15 cellular contexts compared by ENCODE assay signal in genomic region chr3:46284981-46285683, GRCh38. TPM values are rescaled to one million over a fixed set of nuclear protein-coding genes. Genes with fewer than 3 reads are reported as not detected.
A peak's percentile ranks its signal among the peaks of the same experiment; 100 is the strongest.
DNase-seq lines count a peak whose midpoint lies in the region; ATAC-seq and TF ChIP-seq lines count a peak whose summit lies in the region.
"Had no signal": no experiment of that assay in that cellular context is flagged by ENCODE, and none has a peak within 500 bp of the region (broad histone marks: within the 10 kb centered on the region; RNA-seq: fewer than 3 reads in every experiment).

No MANE protein-coding gene starts in this region.

- no peak overlapping the region for H3K27ac ChIP-seq in CD4-positive, alpha-beta T cell (ENCODE audit: low read depth, low read length)
- peak overlapping the region; percentile 52 for H3K27ac ChIP-seq in KMS-11

- no peaks in the 10 kb centered on the region for H3K79me2 ChIP-seq in KMS-11 (ENCODE audit: insufficient read depth, low read depth)

- H3K4me3 ChIP-seq in KMS-11 (IDR thresholded peaks at IDR 0.05; ENCODE audit: insufficient read depth, low read depth, low read length) = no peak overlapping the region

- no peaks in the 10 kb centered on the region for H4K20me1 ChIP-seq in KMS-11 (ENCODE audit: insufficient read depth)

- H3K36me3 Mint-ChIP-seq in CD4-positive, alpha-beta T cell (ENCODE audit: low read depth) = no peaks in the 10 kb centered on the region
- H3K36me3 Mint-ChIP-seq in activated CD4-positive, alpha-beta memory T cell treated with anti-CD3 and anti-CD28 coated beads, Interleukin-2, amount 10 ng/mL, durations not matched to agents 7 days and 5 days (ENCODE audit: low read depth) = peaks cover 15% of the 10 kb centered on the region
- no peaks in the 10 kb centered on the region for H3K36me3 Mint-ChIP-seq in mesothelial cell of epicardium

- no peaks in the 10 kb centered on the region for H3K9me3 ChIP-seq in CD4-positive, alpha-beta T cell (ENCODE audit: control insufficient read depth, low read length)
- H3K9me3 ChIP-seq: Caco-2 had no signal

- peaks cover 53% of the 10 kb centered on the region for H3K4me1 Mint-ChIP-seq in CD4-positive, alpha-beta T cell (ENCODE audit: low read depth)
- H3K4me1 Mint-ChIP-seq in activated CD4-positive, alpha-beta memory T cell treated with anti-CD3 and anti-CD28 coated beads, Interleukin-2, amount 10 ng/mL, durations not matched to agents 7 days and 5 days = peaks cover 91% of the 10 kb centered on the region
- no peaks in the 10 kb centered on the region for H3K4me1 Mint-ChIP-seq in mesothelial cell of epicardium

- H3K36me3 ChIP-seq in KMS-11 (ENCODE audit: insufficient read depth) = no peaks in the 10 kb centered on the region

- CTCF ChIA-PET in CD4-positive, alpha-beta T cell (lab: Charles Lee) = interaction anchor here (1.2 to 3.8 kb wide), 4 partner anchors 9 to 93 kb away, joined by 3 to 11 read pairs (median 7); no protein-coding TSS in a partner anchor
- CTCF ChIA-PET in activated CD4-positive, alpha-beta memory T cell treated with anti-CD3 and anti-CD28 coated beads, Interleukin-2, amount 10 ng/mL, durations not matched to agents 7 days and 5 days (lab: Charles Lee) = interaction anchor here (0.7 to 7.2 kb wide), 11 partner anchors 9 to 93 kb away, joined by 3 to 74 read pairs (median 3); partner anchors contain the start of genes CCR2 and CCR5

- H2AFZ ChIP-seq in KMS-11 (ENCODE audit: low read depth) = peak overlapping the region; percentile 38; the same call in 1 of the 2 replicates

- peak in 4 of 10 experiments; percentile 11 to 39 (median 26) for DNase-seq in CD4-positive, alpha-beta T cell
- peak; percentile 83 for DNase-seq in activated CD4-positive, alpha-beta memory T cell treated with anti-CD3 and anti-CD28 coated beads, Interleukin-2, amount 10 ng/mL, durations not matched to agents 7 days and 5 days
- DNase-seq in left ventricle myocardium superior (peak; percentile 63), T1000 (lab: John Stamatoyannopoulos, UW) (no peak), NCI-H2081 treated with DMSO at 0.1 percent for 48 hours (lab: John Stamatoyannopoulos, UW) (no peak), mesothelial cell of epicardium (ENCODE audit: low spot score in 2 of 2, unreplicated experiment in 2 of 2) (no peak)
- DNase-seq: activated B cell treated with CpG ODN at 0.5 μM for 24 hours, Caco-2, erythroblast, HFFc6, NCI-H2171, retina had no signal

- no peak overlapping the region; the same call in 1 of the 2 replicates for H3K9ac ChIP-seq in KMS-11

- peak overlapping the region; percentile 60 for H3K4me3 Mint-ChIP-seq in CD4-positive, alpha-beta T cell
- H3K4me3 Mint-ChIP-seq in activated CD4-positive, alpha-beta memory T cell treated with anti-CD3 and anti-CD28 coated beads, Interleukin-2, amount 10 ng/mL, durations not matched to agents 7 days and 5 days = peak overlapping the region; percentile 6
- H3K4me3 Mint-ChIP-seq in mesothelial cell of epicardium = no peak overlapping the region
- H3K4me3 Mint-ChIP-seq: activated B cell treated with CpG ODN at 0.5 μM for 24 hours, HFFc6 had no signal

- peak overlapping the region; percentile 72 for H3K27ac Mint-ChIP-seq in CD4-positive, alpha-beta T cell
- peak overlapping the region; percentile 92 for H3K27ac Mint-ChIP-seq in activated CD4-positive, alpha-beta memory T cell treated with anti-CD3 and anti-CD28 coated beads, Interleukin-2, amount 10 ng/mL, durations not matched to agents 7 days and 5 days
- no peak overlapping the region for H3K27ac Mint-ChIP-seq in mesothelial cell of epicardium
- H3K27ac Mint-ChIP-seq: activated B cell treated with CpG ODN at 0.5 μM for 24 hours, HFFc6 had no signal

- peak overlapping the region; percentile 69 for H3K4me2 ChIP-seq in KMS-11

- H3K9me3 Mint-ChIP-seq in CD4-positive, alpha-beta T cell = no peaks in the 10 kb centered on the region
- no peaks in the 10 kb centered on the region for H3K9me3 Mint-ChIP-seq in activated CD4-positive, alpha-beta memory T cell treated with anti-CD3 and anti-CD28 coated beads, Interleukin-2, amount 10 ng/mL, durations not matched to agents 7 days and 5 days
- peaks cover 1% of the 10 kb centered on the region for H3K9me3 Mint-ChIP-seq in mesothelial cell of epicardium
- H3K9me3 Mint-ChIP-seq: activated B cell treated with CpG ODN at 0.5 μM for 24 hours, HFFc6 had no signal

- H3K4me1 ChIP-seq in KMS-11 (ENCODE audit: low read depth, poor library complexity, severe bottlenecking) = peaks cover 82% of the 10 kb centered on the region
- H3K4me1 ChIP-seq: Caco-2 had no signal

- no peak for TF ChIP-seq CTCF in CD4-positive, alpha-beta T cell (IDR thresholded peaks at IDR 0.05)
- TF ChIP-seq CTCF in KMS-11 (conservative IDR thresholded peaks at IDR 0.05; ENCODE audit: low read depth, low read length) (no peak), mesothelial cell of epicardium (IDR thresholded peaks at IDR 0.05; ENCODE audit: unreplicated experiment) (no peak)

- POLR2A ChIA-PET in CD4-positive, alpha-beta T cell (lab: Charles Lee) = interaction anchor here (2.2 kb wide), 1 partner anchor 14 kb away, joined by 12 read pairs; no protein-coding TSS in a partner anchor
- POLR2A ChIA-PET in activated CD4-positive, alpha-beta memory T cell treated with anti-CD3 and anti-CD28 coated beads, Interleukin-2, amount 10 ng/mL, durations not matched to agents 7 days and 5 days (lab: Charles Lee) = interaction anchor here (1.1 to 8.7 kb wide), 18 partner anchors 8 to 340 kb away, joined by 3 to 208 read pairs (median 8); partner anchors contain the start of genes CCR2 and CCR5

- H3K27me3 Mint-ChIP-seq in CD4-positive, alpha-beta T cell = no peaks in the 10 kb centered on the region
- peaks cover 4% of the 10 kb centered on the region for H3K27me3 Mint-ChIP-seq in activated CD4-positive, alpha-beta memory T cell treated with anti-CD3 and anti-CD28 coated beads, Interleukin-2, amount 10 ng/mL, durations not matched to agents 7 days and 5 days
- H3K27me3 Mint-ChIP-seq in mesothelial cell of epicardium (ENCODE audit: low read depth) = peaks cover 7% of the 10 kb centered on the region
- H3K27me3 Mint-ChIP-seq: activated B cell treated with CpG ODN at 0.5 μM for 24 hours had no signal

- H3K27me3 ChIP-seq in CD4-positive, alpha-beta T cell (ENCODE audit: control insufficient read depth, insufficient read depth, low read length) = no peaks in the 10 kb centered on the region
- H3K27me3 ChIP-seq in KMS-11 (ENCODE audit: insufficient read depth, low read depth) = no peaks in the 10 kb centered on the region

- ATAC-seq in CD4-positive, alpha-beta T cell (ENCODE audit: poor library complexity) = peak; percentile 74
- ATAC-seq in left ventricle myocardium superior (peak; percentile 83), HG02938 (IDR thresholded peaks at IDR 0.05; ENCODE audit: unreplicated experiment) (no peak)

- intact Hi-C loops in CD4-positive, alpha-beta T cell (cut with DNase I, micrococcal nuclease) = no loop called here
- intact Hi-C loops in left ventricle myocardium superior (cut with micrococcal nuclease) = no loop called here

RNA-seq across cellular contexts. Expression of gene CCR3, which starts 42.9 kb away (rescaled TPM):
- not detected for total RNA-seq in CD4-positive, alpha-beta T cell
- 1 to 10 TPM; 1.2 to 1.9 TPM for total RNA-seq in activated CD4-positive, alpha-beta memory T cell treated with anti-CD3 and anti-CD28 coated beads, Interleukin-2, amount 10 ng/mL, durations not matched to agents 7 days and 5 days
- not detected for total RNA-seq in left ventricle myocardium superior
- total RNA-seq in mesothelial cell of epicardium = not detected in 3 replicates
- total RNA-seq: activated B cell treated with CpG ODN at 0.5 μM for 24 hours, bronchial epithelial cell, HFFc6 had no signal

Comparison
In these comparisons a context has a peak if more than half of its experiments do, and no peak if none do; other contexts are left out.
1. DNase-seq: peak in activated CD4-positive, alpha-beta memory T cell treated with anti-CD3 and anti-CD28 coated beads, Interleukin-2, amount 10 ng/mL, durations not matched to agents 7 days and 5 days (single experiment) and left ventricle myocardium superior (single experiment); none in T1000 (single experiment), NCI-H2081 treated with DMSO at 0.1 percent for 48 hours (single experiment) and mesothelial cell of epicardium (0 of 2).